13 cellular contexts compared by ENCODE assay signal in genomic region chr3:115187149-115187757, GRCh38.
DNase-seq lines count a peak whose midpoint lies in the region; ATAC-seq and TF ChIP-seq lines count a peak whose summit lies in the region.
"Had no signal": no experiment of that assay in that cellular context is flagged by ENCODE, and none has a peak within 500 bp of the region (broad histone marks: within the 10 kb centered on the region; RNA-seq: fewer than 3 reads in every experiment).

No MANE protein-coding gene starts in this region.

- ATAC-seq in GM19328 (IDR thresholded peaks at IDR 0.05; ENCODE audit: unreplicated experiment) (peak; percentile 100), HG02884 (IDR thresholded peaks at IDR 0.05; ENCODE audit: unreplicated experiment) (peak; percentile 100)
- ATAC-seq: naive thymus-derived CD4-positive, alpha-beta T cell had no signal

- H3K4me1 ChIP-seq in KMS-11 (ENCODE audit: low read depth, poor library complexity, severe bottlenecking), result peaks cover 29% of the 10 kb centered on the region
- H3K4me1 ChIP-seq: BE2C, SJCRH30 had no signal

- TF ChIP-seq CTCF in GM10266 (IDR thresholded peaks at IDR 0.05; ENCODE audit: control insufficient read depth, insufficient read depth, low read depth, missing control alignments) (no peak), KMS-11 (conservative IDR thresholded peaks at IDR 0.05; ENCODE audit: low read depth, low read length) (no peak)

- H3K27me3 ChIP-seq in KMS-11 (ENCODE audit: insufficient read depth, low read depth), result no peaks in the 10 kb centered on the region
- H3K27me3 ChIP-seq: BE2C, SJCRH30 had no signal

- peak overlapping the region; percentile 58 for H3K27ac ChIP-seq in KMS-11
- H3K27ac ChIP-seq: SJCRH30 had no signal

- H3K79me2 ChIP-seq in KMS-11 (ENCODE audit: insufficient read depth, low read depth), result no peaks in the 10 kb centered on the region

- H4K20me1 ChIP-seq in KMS-11 (ENCODE audit: insufficient read depth), result no peaks in the 10 kb centered on the region

- peak overlapping the region; percentile 38 for H2AFZ ChIP-seq in KMS-11 (ENCODE audit: low read depth)

- no peaks in the 10 kb centered on the region for H3K36me3 ChIP-seq in KMS-11 (ENCODE audit: insufficient read depth)
- H3K36me3 ChIP-seq: BE2C, SJCRH30 had no signal

- H3K4me2 ChIP-seq in KMS-11, result peak overlapping the region; percentile 56

- peak overlapping the region; percentile 21; the same call in 1 of the 2 replicates for H3K9ac ChIP-seq in KMS-11

- peak overlapping the region; percentile 60 for H3K4me3 ChIP-seq in KMS-11 (IDR thresholded peaks at IDR 0.05; ENCODE audit: insufficient read depth, low read depth, low read length)
- H3K4me3 ChIP-seq: SJCRH30 had no signal

- DNase-seq in GM10266 (ENCODE audit: extremely low spot score) (peak; percentile 59), HuH-7.5 (ENCODE audit: low spot score) (no peak), NCI-H2227 (lab: John Stamatoyannopoulos, UW; ENCODE audit: unreplicated experiment) (no peak), AG08396 (ENCODE audit: low spot score) (no peak), GOT3 (lab: John Stamatoyannopoulos, UW) (no peak)
- DNase-seq: BE2C; glutamatergic neuron; naive thymus-derived CD4-positive, alpha-beta T cell; NCI-H1694 treated with DMSO at 0.1 percent for 48 hours; SJCRH30 had no signal
